In the genomic region with DNA sequence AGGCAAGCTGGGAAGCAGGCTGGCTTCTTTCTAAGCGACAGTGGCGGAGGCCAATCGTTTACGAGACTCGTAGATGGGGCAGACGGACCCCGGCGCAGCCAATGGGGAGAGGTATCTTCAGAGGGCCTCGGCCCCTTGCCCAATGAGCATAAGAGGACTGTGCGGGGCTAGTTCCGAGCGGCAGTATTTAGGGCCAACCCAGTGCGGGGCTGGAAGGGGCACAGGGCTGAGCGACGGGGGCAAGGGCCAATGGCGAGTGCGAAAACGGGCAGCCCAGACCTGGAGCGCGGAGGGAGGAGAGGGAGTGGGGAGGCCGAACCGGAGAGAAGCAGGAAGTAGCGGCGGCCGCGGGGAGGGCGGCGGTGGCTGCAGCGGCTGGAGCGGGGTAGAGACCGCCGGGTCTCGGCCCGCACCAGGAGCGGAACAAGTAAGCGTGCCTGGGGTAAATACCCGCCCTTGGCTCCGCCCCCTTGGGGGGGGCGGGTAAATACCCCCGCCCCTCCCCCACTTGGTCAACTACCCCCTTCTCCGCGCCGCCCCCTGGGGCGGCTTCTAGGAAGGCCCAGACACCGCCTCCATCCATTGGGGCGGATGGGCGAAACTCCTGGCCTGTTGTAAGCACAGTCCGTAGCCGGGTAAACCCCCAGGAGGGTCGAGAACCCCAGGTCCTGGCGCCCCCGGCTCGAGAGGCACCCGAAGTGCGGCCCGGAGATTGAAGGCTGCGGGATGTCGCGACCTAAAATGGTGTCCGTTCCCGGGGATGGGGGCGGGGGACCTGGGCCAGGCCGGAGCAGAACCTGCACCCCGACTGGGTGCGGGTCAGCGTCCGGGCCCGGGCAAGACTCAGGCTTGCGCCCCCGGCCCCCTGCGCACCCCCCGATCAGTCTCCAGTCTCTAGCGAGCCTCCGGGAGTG, we compare ENCODE assay signal across 1 cellular context.
A peak's percentile ranks its signal among the peaks of the same experiment; 100 is the strongest.
TF ChIP-seq lines count a peak whose summit lies in the region.

A gene with protein sequence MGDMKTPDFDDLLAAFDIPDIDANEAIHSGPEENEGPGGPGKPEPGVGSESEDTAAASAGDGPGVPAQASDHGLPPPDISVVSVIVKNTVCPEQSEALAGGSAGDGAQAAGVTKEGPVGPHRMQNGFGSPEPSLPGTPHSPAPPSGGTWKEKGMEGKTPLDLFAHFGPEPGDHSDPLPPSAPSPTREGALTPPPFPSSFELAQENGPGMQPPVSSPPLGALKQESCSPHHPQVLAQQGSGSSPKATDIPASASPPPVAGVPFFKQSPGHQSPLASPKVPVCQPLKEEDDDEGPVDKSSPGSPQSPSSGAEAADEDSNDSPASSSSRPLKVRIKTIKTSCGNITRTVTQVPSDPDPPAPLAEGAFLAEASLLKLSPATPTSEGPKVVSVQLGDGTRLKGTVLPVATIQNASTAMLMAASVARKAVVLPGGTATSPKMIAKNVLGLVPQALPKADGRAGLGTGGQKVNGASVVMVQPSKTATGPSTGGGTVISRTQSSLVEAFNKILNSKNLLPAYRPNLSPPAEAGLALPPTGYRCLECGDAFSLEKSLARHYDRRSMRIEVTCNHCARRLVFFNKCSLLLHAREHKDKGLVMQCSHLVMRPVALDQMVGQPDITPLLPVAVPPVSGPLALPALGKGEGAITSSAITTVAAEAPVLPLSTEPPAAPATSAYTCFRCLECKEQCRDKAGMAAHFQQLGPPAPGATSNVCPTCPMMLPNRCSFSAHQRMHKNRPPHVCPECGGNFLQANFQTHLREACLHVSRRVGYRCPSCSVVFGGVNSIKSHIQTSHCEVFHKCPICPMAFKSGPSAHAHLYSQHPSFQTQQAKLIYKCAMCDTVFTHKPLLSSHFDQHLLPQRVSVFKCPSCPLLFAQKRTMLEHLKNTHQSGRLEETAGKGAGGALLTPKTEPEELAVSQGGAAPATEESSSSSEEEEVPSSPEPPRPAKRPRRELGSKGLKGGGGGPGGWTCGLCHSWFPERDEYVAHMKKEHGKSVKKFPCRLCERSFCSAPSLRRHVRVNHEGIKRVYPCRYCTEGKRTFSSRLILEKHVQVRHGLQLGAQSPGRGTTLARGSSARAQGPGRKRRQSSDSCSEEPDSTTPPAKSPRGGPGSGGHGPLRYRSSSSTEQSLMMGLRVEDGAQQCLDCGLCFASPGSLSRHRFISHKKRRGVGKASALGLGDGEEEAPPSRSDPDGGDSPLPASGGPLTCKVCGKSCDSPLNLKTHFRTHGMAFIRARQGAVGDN (plus strand): TSS at position 331 of the 914 bp plus-strand sequence. CDS start 3,993 bp downstream, outside the sequence.

TF ChIP-seq in K562, 482 proteins besides CTCF, POLR2A, EP300 and RAD21 (continued from another document and continues in another):
- TF ChIP-seq, protein P1, sequence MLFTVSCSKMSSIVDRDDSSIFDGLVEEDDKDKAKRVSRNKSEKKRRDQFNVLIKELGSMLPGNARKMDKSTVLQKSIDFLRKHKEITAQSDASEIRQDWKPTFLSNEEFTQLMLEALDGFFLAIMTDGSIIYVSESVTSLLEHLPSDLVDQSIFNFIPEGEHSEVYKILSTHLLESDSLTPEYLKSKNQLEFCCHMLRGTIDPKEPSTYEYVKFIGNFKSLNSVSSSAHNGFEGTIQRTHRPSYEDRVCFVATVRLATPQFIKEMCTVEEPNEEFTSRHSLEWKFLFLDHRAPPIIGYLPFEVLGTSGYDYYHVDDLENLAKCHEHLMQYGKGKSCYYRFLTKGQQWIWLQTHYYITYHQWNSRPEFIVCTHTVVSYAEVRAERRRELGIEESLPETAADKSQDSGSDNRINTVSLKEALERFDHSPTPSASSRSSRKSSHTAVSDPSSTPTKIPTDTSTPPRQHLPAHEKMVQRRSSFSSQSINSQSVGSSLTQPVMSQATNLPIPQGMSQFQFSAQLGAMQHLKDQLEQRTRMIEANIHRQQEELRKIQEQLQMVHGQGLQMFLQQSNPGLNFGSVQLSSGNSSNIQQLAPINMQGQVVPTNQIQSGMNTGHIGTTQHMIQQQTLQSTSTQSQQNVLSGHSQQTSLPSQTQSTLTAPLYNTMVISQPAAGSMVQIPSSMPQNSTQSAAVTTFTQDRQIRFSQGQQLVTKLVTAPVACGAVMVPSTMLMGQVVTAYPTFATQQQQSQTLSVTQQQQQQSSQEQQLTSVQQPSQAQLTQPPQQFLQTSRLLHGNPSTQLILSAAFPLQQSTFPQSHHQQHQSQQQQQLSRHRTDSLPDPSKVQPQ (CRISPR knock-in tag; IDR thresholded peaks at IDR 0.05; ENCODE audit: borderline replicate concordance) = no peak
- TF ChIP-seq NBN (IDR thresholded peaks at IDR 0.05; ENCODE audit: low read depth) = peak; percentile 21; the same call in 1 of the 2 replicates
- TF ChIP-seq ZNF780A (CRISPR knock-in tag; IDR thresholded peaks at IDR 0.05) = no peak
- TF ChIP-seq NR2C2 (CRISPR knock-in tag; IDR thresholded peaks at IDR 0.05) = no peak
- TF ChIP-seq NR2C2 (tag; IDR thresholded peaks at IDR 0.05) = peak; percentile 44; the same call in 1 of the 2 replicates
- TF ChIP-seq POLR2H (tag; IDR thresholded peaks at IDR 0.05; ENCODE audit: low read depth) = peak; percentile 44; the same call in 1 of the 2 replicates
- no peak for TF ChIP-seq GABPA (tag; conservative IDR thresholded peaks at IDR 0.05; ENCODE audit: low read depth)
- no peak for TF ChIP-seq RHOXF2B (CRISPR knock-in tag; conservative IDR thresholded peaks at IDR 0.05)
- peak; percentile 57 for TF ChIP-seq EGR1 (conservative IDR thresholded peaks at IDR 0.05)
- TF ChIP-seq POLR3G (IDR thresholded peaks at IDR 0.05; ENCODE audit: extremely low read depth, insufficient read length, insufficient replicate concordance) = no peak
- no peak for TF ChIP-seq RBM22 (IDR thresholded peaks at IDR 0.05; ENCODE audit: low read depth, low read length, poor library complexity, severe bottlenecking)
- peak; percentile 49; the same call in 1 of the 2 replicates for TF ChIP-seq KAT8 (IDR thresholded peaks at IDR 0.05; ENCODE audit: low read depth)
- no peak for TF ChIP-seq E4F1 (CRISPR knock-in tag; IDR thresholded peaks at IDR 0.05; ENCODE audit: borderline replicate concordance)
- no peak for TF ChIP-seq ZKSCAN8 (CRISPR knock-in tag; IDR thresholded peaks at IDR 0.05)
- TF ChIP-seq NR0B1 (IDR thresholded peaks at IDR 0.05; ENCODE audit: partially characterized antibody) = no peak
- peak; percentile 5; the same call in 1 of the 2 replicates for TF ChIP-seq MAX (CRISPR knock-in tag; IDR thresholded peaks at IDR 0.05)
- TF ChIP-seq, protein P2, sequence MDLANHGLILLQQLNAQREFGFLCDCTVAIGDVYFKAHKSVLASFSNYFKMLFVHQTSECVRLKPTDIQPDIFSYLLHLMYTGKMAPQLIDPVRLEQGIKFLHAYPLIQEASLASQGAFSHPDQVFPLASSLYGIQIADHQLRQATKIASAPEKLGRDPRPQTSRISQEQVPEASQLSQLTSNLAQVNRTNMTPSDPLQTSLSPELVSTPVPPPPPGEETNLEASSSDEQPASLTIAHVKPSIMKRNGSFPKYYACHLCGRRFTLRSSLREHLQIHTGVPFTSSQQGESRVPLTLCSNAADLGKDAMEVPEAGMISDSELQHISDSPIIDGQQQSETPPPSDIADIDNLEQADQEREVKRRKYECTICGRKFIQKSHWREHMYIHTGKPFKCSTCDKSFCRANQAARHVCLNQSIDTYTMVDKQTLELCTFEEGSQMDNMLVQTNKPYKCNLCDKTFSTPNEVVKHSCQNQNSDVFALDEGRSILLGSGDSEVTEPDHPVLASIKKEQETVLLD (IDR thresholded peaks at IDR 0.05) = no peak
- no peak for TF ChIP-seq PREB (CRISPR knock-in tag; IDR thresholded peaks at IDR 0.05)
- TF ChIP-seq CEBPG (CRISPR knock-in tag; IDR thresholded peaks at IDR 0.05) = no peak
- TF ChIP-seq CEBPG (tag; conservative IDR thresholded peaks at IDR 0.05 in 1 of 2, IDR thresholded peaks at IDR 0.05 in 1 of 2) = no peak
- TF ChIP-seq SPI1 (IDR thresholded peaks at IDR 0.05; ENCODE audit: borderline replicate concordance, low read depth, low read length) = 0 out of 2 replicates have a peak, but pooled peaks have one; percentile 2
- TF ChIP-seq VEZF1 (CRISPR knock-in tag; IDR thresholded peaks at IDR 0.05) = peak; percentile 97
- no peak for TF ChIP-seq HNRNPH1 (optimal IDR thresholded peaks at IDR 0.05; ENCODE audit: low read depth, low read length)
- peak; percentile 88; the same call in 1 of the 2 replicates for TF ChIP-seq KAT7 (CRISPR knock-in tag; IDR thresholded peaks at IDR 0.05; ENCODE audit: borderline replicate concordance)
- TF ChIP-seq HNRNPK (IDR thresholded peaks at IDR 0.05; ENCODE audit: low read depth, low read length, poor library complexity, severe bottlenecking) = no peak
- TF ChIP-seq NEUROD1 (IDR thresholded peaks at IDR 0.05; ENCODE audit: borderline replicate concordance, low read depth, low read length, partially characterized antibody) = peak; percentile 99
- peak; percentile 69 for TF ChIP-seq RB1 (IDR thresholded peaks at IDR 0.05; ENCODE audit: low read depth)
- TF ChIP-seq CBX8 (IDR thresholded peaks at IDR 0.05; ENCODE audit: borderline replicate concordance, extremely low read depth, low read depth, low read length, poor library complexity, severe bottlenecking) = no peak
- TF ChIP-seq PHB (CRISPR knock-in tag; IDR thresholded peaks at IDR 0.05) = no peak
- no peak for TF ChIP-seq ZSCAN32 (CRISPR knock-in tag; IDR thresholded peaks at IDR 0.05)
- TF ChIP-seq ARID3A (IDR thresholded peaks at IDR 0.05; ENCODE audit: borderline replicate concordance, low read depth, low read length) = peak; percentile 99
- TF ChIP-seq HMGXB4 (CRISPR knock-in tag; IDR thresholded peaks at IDR 0.05) = peak; percentile 76; the same call in 1 of the 2 replicates
- TF ChIP-seq ERF (CRISPR knock-in tag; IDR thresholded peaks at IDR 0.05) = no peak
